Comparison of ENCODE assay signal across 16 cellular contexts in the genomic region with DNA sequence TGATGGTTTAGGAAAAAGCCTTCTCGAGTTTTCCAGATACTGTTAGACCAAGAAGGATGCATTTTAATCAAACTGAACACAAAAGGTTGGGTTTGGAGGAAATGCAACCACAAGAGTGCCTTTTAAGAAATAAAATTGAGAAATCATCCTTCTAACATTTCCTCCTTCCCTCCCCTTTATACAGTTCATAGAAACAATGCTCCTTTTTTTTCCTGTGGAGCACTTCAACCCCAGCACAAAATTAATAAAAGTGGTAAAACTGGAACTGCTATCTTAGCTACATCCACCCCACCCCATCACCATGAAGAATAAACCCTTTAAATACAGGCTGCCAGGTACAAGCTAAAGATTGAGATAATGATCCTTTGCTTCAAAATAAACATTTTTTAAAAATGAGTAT.
"Had no signal": no experiment of that assay in that cellular context is flagged by ENCODE, and none has a peak within 500 bp of the region (broad histone marks: within the 10 kb centered on the region; RNA-seq: fewer than 3 reads in every experiment).

No MANE protein-coding gene starts in this region.

- H3K9me3 ChIP-seq: ascending aorta, transverse colon had no signal

- FAIRE-seq: keratinocyte had no signal

- ATAC-seq: left lobe of liver; natural killer cell; stimulated activated naive B cell treated with anti-CD40 and anti-IgM and Interleukin-4, amounts not matched to agents 10 μg/mL and 1 μg/mL and 100 μg/mL, for 72 hours had no signal

- H3K27ac ChIP-seq: ascending aorta, brain microvascular endothelial cell had no signal

- H3K4me1 ChIP-seq: ascending aorta had no signal

- H3K27me3 ChIP-seq: ascending aorta, brain microvascular endothelial cell, transverse colon had no signal

- DNase-seq: activated CD4-positive, alpha-beta T cell treated with anti-CD3 and anti-CD28 coated beads for 1 hour; activated CD4-positive, alpha-beta T cell treated with anti-CD3 and anti-CD28 coated beads, Interleukin-2, amount 50 U/mL, for 1 hour; activated gamma-delta T cell treated with Interleukin-2 at 50 U/mL for 16 hours; activated T-cell treated with anti-CD3 and anti-CD28 coated beads, Interleukin-2, amount 50 U/mL, for 1 hour; brain microvascular endothelial cell; caudate nucleus; effector CD4-positive, alpha-beta T cell; natural killer cell; stimulated activated CD4-positive, alpha-beta T cell treated with anti-CD3 and anti-CD28 coated beads, Interleukin-2, amount 100 ng/mL, for 48 hours; stimulated activated CD8-positive, alpha-beta memory T cell treated with anti-CD3 and anti-CD28 coated beads, Interleukin-4, amount 100 ng/mL, for 48 hours; stimulated activated naive B cell treated with anti-CD40 and anti-IgM and Interleukin-4, amounts not matched to agents 10 μg/mL and 1 μg/mL and 100 μg/mL, for 72 hours; transverse colon had no signal

- H3K4me3 ChIP-seq: ascending aorta, lung, transverse colon had no signal

- H3K36me3 ChIP-seq: ascending aorta, brain microvascular endothelial cell, transverse colon had no signal
